1 cellular context compared by ENCODE assay signal in the genomic region with DNA sequence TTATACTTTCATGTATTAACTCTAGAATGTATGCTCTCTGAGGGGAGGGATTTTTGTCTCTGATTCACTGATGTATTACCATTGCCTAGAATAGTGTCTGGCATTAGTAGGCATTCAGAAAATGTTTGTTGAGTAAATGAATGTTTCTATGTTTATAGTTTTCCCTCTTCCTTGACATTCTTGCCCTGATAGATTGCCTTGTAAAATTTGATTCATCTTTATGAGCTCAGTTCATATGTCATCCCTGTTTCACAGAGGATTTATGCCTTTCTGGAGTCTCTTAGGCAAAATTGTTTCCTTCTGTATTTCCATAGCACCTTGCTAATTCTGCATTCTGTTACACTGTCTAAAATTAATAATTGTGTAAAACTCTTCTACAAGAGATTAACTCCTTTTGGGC.
TF ChIP-seq lines count a peak whose summit lies in the region.

No MANE protein-coding gene starts in this region.

TF ChIP-seq in HEK293, 187 proteins besides CTCF, POLR2A, EP300 and RAD21 (continued from another document):
- TF ChIP-seq ZNF280D (tag by site-specific recombination; IDR thresholded peaks at IDR 0.05) (no peak), ZNF843 (tag by site-specific recombination; IDR thresholded peaks at IDR 0.05) (peak; percentile 61), PRDM4 (tag by site-specific recombination; IDR thresholded peaks at IDR 0.05) (0 out of 2 replicates have a peak, but pooled peaks have one; percentile 29), SP7 (tag by site-specific recombination; IDR thresholded peaks at IDR 0.05) (no peak), ZSCAN16 (tag by site-specific recombination; IDR thresholded peaks at IDR 0.05) (no peak), FEZF1 (tag by site-specific recombination; IDR thresholded peaks at IDR 0.05) (peak; percentile 30; the same call in 1 of the 2 replicates), ZNF155 (tag by site-specific recombination; IDR thresholded peaks at IDR 0.05) (no peak), ZNF501 (tag by site-specific recombination; IDR thresholded peaks at IDR 0.05) (no peak), ZBTB48 (tag by site-specific recombination; IDR thresholded peaks at IDR 0.05) (no peak)
- TF ChIP-seq, protein P1, sequence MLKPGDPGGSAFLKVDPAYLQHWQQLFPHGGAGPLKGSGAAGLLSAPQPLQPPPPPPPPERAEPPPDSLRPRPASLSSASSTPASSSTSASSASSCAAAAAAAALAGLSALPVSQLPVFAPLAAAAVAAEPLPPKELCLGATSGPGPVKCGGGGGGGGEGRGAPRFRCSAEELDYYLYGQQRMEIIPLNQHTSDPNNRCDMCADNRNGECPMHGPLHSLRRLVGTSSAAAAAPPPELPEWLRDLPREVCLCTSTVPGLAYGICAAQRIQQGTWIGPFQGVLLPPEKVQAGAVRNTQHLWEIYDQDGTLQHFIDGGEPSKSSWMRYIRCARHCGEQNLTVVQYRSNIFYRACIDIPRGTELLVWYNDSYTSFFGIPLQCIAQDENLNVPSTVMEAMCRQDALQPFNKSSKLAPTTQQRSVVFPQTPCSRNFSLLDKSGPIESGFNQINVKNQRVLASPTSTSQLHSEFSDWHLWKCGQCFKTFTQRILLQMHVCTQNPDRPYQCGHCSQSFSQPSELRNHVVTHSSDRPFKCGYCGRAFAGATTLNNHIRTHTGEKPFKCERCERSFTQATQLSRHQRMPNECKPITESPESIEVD (tag by site-specific recombination; IDR thresholded peaks at IDR 0.05): peak; percentile 69
- TF ChIP-seq, protein P2, sequence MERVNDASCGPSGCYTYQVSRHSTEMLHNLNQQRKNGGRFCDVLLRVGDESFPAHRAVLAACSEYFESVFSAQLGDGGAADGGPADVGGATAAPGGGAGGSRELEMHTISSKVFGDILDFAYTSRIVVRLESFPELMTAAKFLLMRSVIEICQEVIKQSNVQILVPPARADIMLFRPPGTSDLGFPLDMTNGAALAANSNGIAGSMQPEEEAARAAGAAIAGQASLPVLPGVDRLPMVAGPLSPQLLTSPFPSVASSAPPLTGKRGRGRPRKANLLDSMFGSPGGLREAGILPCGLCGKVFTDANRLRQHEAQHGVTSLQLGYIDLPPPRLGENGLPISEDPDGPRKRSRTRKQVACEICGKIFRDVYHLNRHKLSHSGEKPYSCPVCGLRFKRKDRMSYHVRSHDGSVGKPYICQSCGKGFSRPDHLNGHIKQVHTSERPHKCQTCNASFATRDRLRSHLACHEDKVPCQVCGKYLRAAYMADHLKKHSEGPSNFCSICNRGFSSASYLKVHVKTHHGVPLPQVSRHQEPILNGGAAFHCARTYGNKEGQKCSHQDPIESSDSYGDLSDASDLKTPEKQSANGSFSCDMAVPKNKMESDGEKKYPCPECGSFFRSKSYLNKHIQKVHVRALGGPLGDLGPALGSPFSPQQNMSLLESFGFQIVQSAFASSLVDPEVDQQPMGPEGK (tag by site-specific recombination; IDR thresholded peaks at IDR 0.05): no peak
